In genomic region chr5:131170540-131171275, GRCh38 we compare ENCODE assay signal across 8 cellular contexts. TPM values are rescaled to one million over a fixed set of nuclear protein-coding genes. Genes with fewer than 3 reads are reported as not detected.
A peak's percentile ranks its signal among the peaks of the same experiment; 100 is the strongest.
DNase-seq lines count a peak whose midpoint lies in the region; ATAC-seq and TF ChIP-seq lines count a peak whose summit lies in the region.

Gene LYRM7, plus strand, starts transcription at chr5:131170944. Its CDS starts 77 bp downstream, at chr5:131171021.

- H2BK120ac ChIP-seq in IMR-90 (ENCODE audit: low read depth, low read length) = peak within 1 kb of the TSS; percentile 30; the same call in 1 of the 2 replicates

- peaks cover 2% of the 10 kb centered on the region; the same call in 1 of the 2 replicates for H3K9me1 ChIP-seq in IMR-90 (ENCODE audit: insufficient read depth, low read length)

- TF ChIP-seq CTCF in IMR-90 (conservative IDR thresholded peaks at IDR 0.05; ENCODE audit: low read depth, low read length) (0 out of 2 replicates have a peak, but pooled peaks have one; percentile 2), epithelial cell of esophagus (IDR thresholded peaks at IDR 0.05; ENCODE audit: insufficient read depth, low read depth, low read length, missing control alignments) (no peak)

- peak within 1 kb of the TSS; percentile 70 for H2BK5ac ChIP-seq in IMR-90 (ENCODE audit: low read depth, low read length, poor library complexity, severe bottlenecking)

- no peaks in the 10 kb centered on the region for H3K36me3 ChIP-seq in IMR-90 (ENCODE audit: control insufficient read depth, insufficient read depth, low read length)

- H2AFZ ChIP-seq in IMR-90 (replicated peaks; ENCODE audit: low read length, poor library complexity) = peak within 1 kb of the TSS; percentile 92

- H3K9ac ChIP-seq in IMR-90 (ENCODE audit: low read depth, low read length) = peak within 1 kb of the TSS; percentile 82

- peak within 1 kb of the TSS; percentile 7 for H3K27ac ChIP-seq in IMR-90 (ENCODE audit: insufficient read depth, low read length)

- peak within 1 kb of the TSS; percentile 55 for H4K5ac ChIP-seq in IMR-90 (ENCODE audit: low read depth, low read length)

- 0% methylated on average over 10 of the region's 42 CpGs; no CpG with 5 or more reads in 1 of the 2 experiments for WGBS in IMR-90 (ENCODE audit: extremely low coverage in 2 of 2, insufficient read length in 1 of 2), 2 experiments

- H3K9me3 ChIP-seq in IMR-90 (ENCODE audit: control insufficient read depth, insufficient read depth, low read length) (no peaks in the 10 kb centered on the region), mononuclear cell (ENCODE audit: low read depth, low read length) (no peaks in the 10 kb centered on the region)

- no TSS peak for BruUV-seq in IMR-90 (replicated peaks; lab: Mats Ljungman, UMichigan)

- H3K4me1 ChIP-seq in IMR-90 (ENCODE audit: control insufficient read depth, insufficient read depth, low read length) (0 out of 2 replicates have a peak, but pooled peaks cover 2% of the 10 kb centered on the region), mononuclear cell (ENCODE audit: insufficient read depth, low read length) (peaks cover 18% of the 10 kb centered on the region)

- dilution Hi-C loops in IMR-90 (cut with HindIII; ENCODE audit: low sequenced_read_pairs, unreplicated experiment) = no loop called here

- no peak within 1 kb of the TSS; the same call in 1 of the 2 replicates for H3K18ac ChIP-seq in IMR-90 (ENCODE audit: low read depth, low read length)

- H4K20me1 ChIP-seq in IMR-90 (ENCODE audit: insufficient read depth, low read length) = no peaks in the 10 kb centered on the region

- TF ChIP-seq POLR2A in IMR-90 (IDR thresholded peaks at IDR 0.05; ENCODE audit: low read depth, low read length) = peak; percentile 37; the same call in 1 of the 2 replicates

- H3K4me3 ChIP-seq in IMR-90 (ENCODE audit: insufficient read depth, low read depth, low read length) (peak within 1 kb of the TSS; percentile 56), epithelial cell of esophagus (ENCODE audit: low read length) (peak within 1 kb of the TSS; percentile 66), mononuclear cell (ENCODE audit: low read length) (peak within 1 kb of the TSS; percentile 50)

- ATAC-seq in GM21528 (IDR thresholded peaks at IDR 0.05; ENCODE audit: low FRiP score, unreplicated experiment) = peak; percentile 99
- ATAC-seq in IMR-90 (ENCODE audit: low read depth) = peak; percentile 100

- H3K4ac ChIP-seq in IMR-90 (ENCODE audit: low read depth, low read length) = peak within 1 kb of the TSS; percentile 69

- H2AK9ac ChIP-seq in IMR-90 (replicated peaks; ENCODE audit: low read depth, low read length, poor library complexity) = peak within 1 kb of the TSS; percentile 53

- H4K91ac ChIP-seq in IMR-90 (ENCODE audit: insufficient read depth, low read depth, low read length) = peak within 1 kb of the TSS; percentile 67

- intact Hi-C loops in IMR-90 (cut with micrococcal nuclease) = no loop called here

- peak within 1 kb of the TSS; percentile 91 for H3K14ac ChIP-seq in IMR-90 (replicated peaks; ENCODE audit: low read depth, low read length)

- CTCF ChIA-PET in IMR-90 (lab: Yijun Ruan, JAX) = no interaction called here

- H3K23ac ChIP-seq in IMR-90 (ENCODE audit: low read depth, low read length) = peak within 1 kb of the TSS; percentile 77

- 0 out of 2 replicates have a peak, but pooled peaks have one; percentile 5 for TF ChIP-seq RAD21 in IMR-90 (IDR thresholded peaks at IDR 0.05; ENCODE audit: low read length)

- POLR2A ChIA-PET in IMR-90 (lab: Charles Lee; ENCODE audit: unreplicated experiment) = no interaction called here

- peak; percentile 100 for DNase-seq in DMS 273 (lab: John Stamatoyannopoulos, UW; ENCODE audit: unreplicated experiment)
- DNase-seq in IMR-90 = peak; percentile 99
- peak; percentile 99 for DNase-seq in OCI-M1 (lab: John Stamatoyannopoulos, UW)
- peak; percentile 94 for DNase-seq in activated T-cell treated with anti-CD3 and anti-CD28 coated beads for 24 hours (ENCODE audit: low read depth)
- DNase-seq in epithelial cell of esophagus (ENCODE audit: low read depth) = peak; percentile 100
- DNase-seq in stimulated activated CD8-positive, alpha-beta memory T cell treated with anti-CD3 and anti-CD28 coated beads, Interleukin-4, amount 100 ng/mL, for 1 hour (ENCODE audit: low read depth in 2 of 2, low spot score in 1 of 2) = peak; percentile 75 to 89

- H3K27me3 ChIP-seq in IMR-90 (ENCODE audit: control insufficient read depth, insufficient read depth, low read length) = no peaks in the 10 kb centered on the region
- no peaks in the 10 kb centered on the region for H3K27me3 ChIP-seq in mononuclear cell (ENCODE audit: insufficient read depth, low read length)

- H2AK5ac ChIP-seq in IMR-90 (ENCODE audit: low read depth, low read length) = no peak within 1 kb of the TSS; the same call in 1 of the 2 replicates

- peak within 1 kb of the TSS; percentile 86 to 98 for H4K8ac ChIP-seq in IMR-90 (ENCODE audit: low read depth in 2 of 2, low read length in 2 of 2)

- H3K56ac ChIP-seq in IMR-90 (ENCODE audit: extremely low read depth, insufficient read depth, low read length) = peak within 1 kb of the TSS; percentile 78

- in situ Hi-C loops in IMR-90 (cut with MboI; ENCODE audit: low sequenced_read_pairs) = no loop called here

- no peak within 1 kb of the TSS for H2BK15ac ChIP-seq in IMR-90 (ENCODE audit: low read depth, low read length)

- H3K4me2 ChIP-seq in IMR-90 (ENCODE audit: low read depth, low read length) = peak within 1 kb of the TSS; percentile 82

- peaks cover 6 to 12% of the 10 kb centered on the region in 2 experiments for H3K79me1 ChIP-seq in IMR-90 (ENCODE audit: low read depth in 1 of 2, low read length in 2 of 2)

- H2BK20ac ChIP-seq in IMR-90 (ENCODE audit: low read depth, low read length) = no peak within 1 kb of the TSS

TF ChIP-seq in IMR-90, 13 proteins besides CTCF, POLR2A, EP300 and RAD21:
- no peak for TF ChIP-seq SMC3 (IDR thresholded peaks at IDR 0.05; ENCODE audit: low read depth, low read length)
- TF ChIP-seq MXI1 (IDR thresholded peaks at IDR 0.05; ENCODE audit: borderline replicate concordance, low read depth, low read length) = peak; percentile 88
- TF ChIP-seq MAZ (IDR thresholded peaks at IDR 0.05; ENCODE audit: borderline replicate concordance, low read depth, low read length) = peak; percentile 72; the same call in 1 of the 2 replicates
- no peak; the same call in 1 of the 2 replicates for TF ChIP-seq USF2 (IDR thresholded peaks at IDR 0.05; ENCODE audit: low read depth, low read length)
- TF ChIP-seq CEBPB (IDR thresholded peaks at IDR 0.05; ENCODE audit: low read depth, low read length) = peak; percentile 45; the same call in 1 of the 2 replicates
- TF ChIP-seq CHD1 (IDR thresholded peaks at IDR 0.05; ENCODE audit: low read depth, low read length) = no peak
- peak; percentile 93 for TF ChIP-seq BHLHE40 (IDR thresholded peaks at IDR 0.05; ENCODE audit: low read depth, low read length)
- no peak for TF ChIP-seq FOS (IDR thresholded peaks at IDR 0.05; ENCODE audit: low read depth, low read length)
- TF ChIP-seq RCOR1 (IDR thresholded peaks at IDR 0.05; ENCODE audit: insufficient replicate concordance, low read length) = no peak
- TF ChIP-seq NFE2L2 (IDR thresholded peaks at IDR 0.05; ENCODE audit: low read depth, low read length) = no peak
- peak; percentile 44; the same call in 1 of the 2 replicates for TF ChIP-seq RFX5 (IDR thresholded peaks at IDR 0.05; ENCODE audit: low read depth, low read length)

RNA-seq across cellular contexts. Expression of gene LYRM7, which starts in this region (rescaled TPM):
- 3.4 and 6.4 TPM in 2 replicates for total RNA-seq in IMR-90 (2012; rRNA removed)
- 1.6 and 2.5 TPM in 2 replicates for polyA plus RNA-seq in IMR-90 (2012; rRNA removed)
- polyA plus RNA-seq in IMR-90 (2012; cell fraction: cytosol; rRNA removed) = 0.37 and 0.81 TPM in 2 replicates
- polyA plus RNA-seq in IMR-90 (2012; cell fraction: nucleus; rRNA removed; ENCODE audit: low replicate concordance) = 2.6 and 3.6 TPM in 2 replicates
- 6.7 TPM for total RNA-seq in mononuclear cell

Comparison
In these comparisons a context has a peak if more than half of its experiments do, and no peak if none do; other contexts are left out.
1. Peak in every context shown above with its lines: DNase-seq, ATAC-seq, H3K4me3 ChIP-seq and H3K27ac ChIP-seq.